In the genomic region with DNA sequence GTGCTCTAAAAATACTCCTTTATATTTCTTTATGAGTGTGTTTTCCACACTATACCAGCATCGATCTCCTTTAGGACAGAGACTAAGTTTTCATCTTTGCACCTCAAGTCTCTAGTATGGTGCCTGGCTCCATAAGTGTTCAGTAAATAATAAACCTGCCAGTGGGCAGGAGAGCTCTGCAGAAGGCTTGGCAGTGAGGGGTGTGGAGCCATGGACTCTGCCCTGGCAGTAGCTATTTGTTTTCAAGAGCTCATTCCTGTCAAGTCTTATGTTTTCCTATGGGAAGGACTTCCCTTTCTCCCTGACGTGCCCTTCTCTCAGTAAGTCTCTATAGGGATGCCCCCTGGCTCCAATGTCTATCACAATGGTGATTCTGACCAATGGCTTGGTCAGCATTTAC, we compare ENCODE assay signal across 21 cellular contexts.
DNase-seq lines count a peak whose midpoint lies in the region; ATAC-seq, FAIRE-seq and TF ChIP-seq lines count a peak whose summit lies in the region.
"Had no signal": no experiment of that assay in that cellular context is flagged by ENCODE, and none has a peak within 500 bp of the region (broad histone marks: within the 10 kb centered on the region; RNA-seq: fewer than 3 reads in every experiment).

No MANE protein-coding gene starts in this region.

- H3K4me1 ChIP-seq in Peyer's patch (no peaks in the 10 kb centered on the region), small intestine (ENCODE audit: control insufficient read depth in 2 of 2, insufficient read depth in 1 of 2, low read depth in 1 of 2, low read length in 1 of 2) (peaks cover 0 to 2% of the 10 kb centered on the region in 2 donors)

- H3K36me3 ChIP-seq in Peyer's patch (no peaks in the 10 kb centered on the region), small intestine (ENCODE audit: control insufficient read depth in 2 of 2, insufficient read depth in 2 of 2, low read length in 2 of 2) (no peaks in the 10 kb centered on the region)
- H3K36me3 ChIP-seq: BE2C had no signal

- H3K4me1 Mint-ChIP-seq in activated T-helper 1 cell treated with anti-CD3 and anti-CD28 coated beads, Interleukin-12 subunit alpha, Interleukin-12 subunit beta, Interleukin-2, Interleukin-4 antibody, amounts not matched to agents 30 ng/mL and 10 ng/mL and 1 ng/mL, durations not matched to agents 14 hours and 24 hours and 36 hours (ENCODE audit: low read depth): no peaks in the 10 kb centered on the region
- H3K4me1 Mint-ChIP-seq in activated T-helper 2 cell treated with anti-CD3 and anti-CD28 coated beads, Interferon-gamma antibody, Interleukin-2, Interleukin-4, amounts not matched to agents 10 μg/mL and 5 μg/mL and 100 μg/mL, durations not matched to agents 14 hours and 24 hours and 36 hours (ENCODE audit: low read depth): no peaks in the 10 kb centered on the region
- H3K4me1 Mint-ChIP-seq: CD4-positive, CD25-positive, alpha-beta regulatory T cell; CD8-positive, alpha-beta memory T cell; H9 had no signal

- no peak overlapping the region for H3K4me3 ChIP-seq in Peyer's patch
- no peak overlapping the region for H3K4me3 ChIP-seq in small intestine (ENCODE audit: low read depth in 1 of 2, low read length in 2 of 2)
- H3K4me3 ChIP-seq: GM12878 had no signal

- no peaks in the 10 kb centered on the region for H3K9me3 Mint-ChIP-seq in activated T-helper 1 cell treated with anti-CD3 and anti-CD28 coated beads, Interleukin-12 subunit alpha, Interleukin-12 subunit beta, Interleukin-2, Interleukin-4 antibody, amounts not matched to agents 30 ng/mL and 10 ng/mL and 1 ng/mL, durations not matched to agents 14 hours and 24 hours and 36 hours
- H3K9me3 Mint-ChIP-seq in activated T-helper 2 cell treated with anti-CD3 and anti-CD28 coated beads, Interferon-gamma antibody, Interleukin-2, Interleukin-4, amounts not matched to agents 10 μg/mL and 5 μg/mL and 100 μg/mL, durations not matched to agents 14 hours and 24 hours and 36 hours: no peaks in the 10 kb centered on the region
- H3K9me3 Mint-ChIP-seq: CD8-positive, alpha-beta memory T cell had no signal

- intact Hi-C loops in activated T-helper 1 cell treated with anti-CD3 and anti-CD28 coated beads, Interleukin-12 subunit alpha, Interleukin-12 subunit beta, Interleukin-2, Interleukin-4 antibody, amounts not matched to agents 30 ng/mL and 10 ng/mL and 1 ng/mL, durations not matched to agents 14 hours and 24 hours and 36 hours (cut with micrococcal nuclease): loop anchor here (10.0 kb wide), 2 partner anchors 953 to 1223 kb away; no protein-coding TSS in a partner anchor
- intact Hi-C loops in activated T-helper 2 cell treated with anti-CD3 and anti-CD28 coated beads, Interferon-gamma antibody, Interleukin-2, Interleukin-4, amounts not matched to agents 10 μg/mL and 5 μg/mL and 100 μg/mL, durations not matched to agents 14 hours and 24 hours and 36 hours (cut with micrococcal nuclease): loop anchor here (5.0 kb wide), 1 partner anchor 540 kb away; no protein-coding TSS in a partner anchor

- DNase-seq in Peyer's patch (peak in 2 of 3 donors; percentile 63 to 65), left lobe of liver (ENCODE audit: low spot score) (no peak), small intestine (peak; percentile 78), NCI-H226 (no peak)
- no peak for DNase-seq in activated T-helper 1 cell treated with anti-CD3 and anti-CD28 coated beads, Interleukin-12 subunit alpha, Interleukin-12 subunit beta, Interleukin-2, Interleukin-4 antibody, amounts not matched to agents 30 ng/mL and 10 ng/mL and 1 ng/mL, durations not matched to agents 14 hours and 24 hours and 36 hours (ENCODE audit: low spot score)
- no peak for DNase-seq in activated T-helper 2 cell treated with anti-CD3 and anti-CD28 coated beads, Interferon-gamma antibody, Interleukin-2, Interleukin-4, amounts not matched to agents 10 μg/mL and 5 μg/mL and 100 μg/mL, durations not matched to agents 14 hours and 24 hours and 36 hours (ENCODE audit: low spot score)
- DNase-seq: ACHN; BE2C; C1 segment of cervical spinal cord; CD4-positive, CD25-positive, alpha-beta regulatory T cell; CD8-positive, alpha-beta memory T cell; COR-L47; DMS 273 treated with DMSO at 0.1 percent for 48 hours; DMS53; DND-41; EL; H9 had no signal

- no peaks in the 10 kb centered on the region for H3K36me3 Mint-ChIP-seq in activated T-helper 1 cell treated with anti-CD3 and anti-CD28 coated beads, Interleukin-12 subunit alpha, Interleukin-12 subunit beta, Interleukin-2, Interleukin-4 antibody, amounts not matched to agents 30 ng/mL and 10 ng/mL and 1 ng/mL, durations not matched to agents 14 hours and 24 hours and 36 hours (ENCODE audit: low read depth)
- no peaks in the 10 kb centered on the region for H3K36me3 Mint-ChIP-seq in activated T-helper 2 cell treated with anti-CD3 and anti-CD28 coated beads, Interferon-gamma antibody, Interleukin-2, Interleukin-4, amounts not matched to agents 10 μg/mL and 5 μg/mL and 100 μg/mL, durations not matched to agents 14 hours and 24 hours and 36 hours (ENCODE audit: low read depth)
- H3K36me3 Mint-ChIP-seq: CD4-positive, CD25-positive, alpha-beta regulatory T cell had no signal

- TF ChIP-seq POLR2A in Peyer's patch (IDR thresholded peaks at IDR 0.05): no peak

- peaks cover 20% of the 10 kb centered on the region for H3K27me3 Mint-ChIP-seq in activated T-helper 1 cell treated with anti-CD3 and anti-CD28 coated beads, Interleukin-12 subunit alpha, Interleukin-12 subunit beta, Interleukin-2, Interleukin-4 antibody, amounts not matched to agents 30 ng/mL and 10 ng/mL and 1 ng/mL, durations not matched to agents 14 hours and 24 hours and 36 hours (ENCODE audit: insufficient read depth)
- H3K27me3 Mint-ChIP-seq in activated T-helper 2 cell treated with anti-CD3 and anti-CD28 coated beads, Interferon-gamma antibody, Interleukin-2, Interleukin-4, amounts not matched to agents 10 μg/mL and 5 μg/mL and 100 μg/mL, durations not matched to agents 14 hours and 24 hours and 36 hours (ENCODE audit: low read depth): peaks cover 22% of the 10 kb centered on the region
- H3K27me3 Mint-ChIP-seq: CD8-positive, alpha-beta memory T cell had no signal

- WGBS in small intestine, 3 donors: 71 to 84% (median 75%) methylated on average over 2 of the region's 2 CpGs

- H3K27ac Mint-ChIP-seq in activated T-helper 1 cell treated with anti-CD3 and anti-CD28 coated beads, Interleukin-12 subunit alpha, Interleukin-12 subunit beta, Interleukin-2, Interleukin-4 antibody, amounts not matched to agents 30 ng/mL and 10 ng/mL and 1 ng/mL, durations not matched to agents 14 hours and 24 hours and 36 hours: peak overlapping the region; percentile 35
- H3K27ac Mint-ChIP-seq in activated T-helper 2 cell treated with anti-CD3 and anti-CD28 coated beads, Interferon-gamma antibody, Interleukin-2, Interleukin-4, amounts not matched to agents 10 μg/mL and 5 μg/mL and 100 μg/mL, durations not matched to agents 14 hours and 24 hours and 36 hours: no peak overlapping the region
- H3K27ac Mint-ChIP-seq: CD4-positive, CD25-positive, alpha-beta regulatory T cell; H9 had no signal

- TF ChIP-seq CTCF in Peyer's patch (IDR thresholded peaks at IDR 0.05): no peak

- H3K27ac ChIP-seq in Peyer's patch (no peak overlapping the region), small intestine (ENCODE audit: low read depth in 1 of 2, low read length in 1 of 2) (no peak overlapping the region)

- H3K9me3 ChIP-seq in Peyer's patch: no peaks in the 10 kb centered on the region
- H3K9me3 ChIP-seq in small intestine (ENCODE audit: control insufficient read depth, low read depth): no peaks in the 10 kb centered on the region
- H3K9me3 ChIP-seq: BE2C had no signal

- ATAC-seq in left lobe of liver (peak; percentile 91), HG03469 (IDR thresholded peaks at IDR 0.05; ENCODE audit: unreplicated experiment) (no peak)
- ATAC-seq: GM12878 had no signal

- FAIRE-seq in small intestine (lab: Jason Lieb, UNC): no peak
- FAIRE-seq: A204.1, GM12878, H1 had no signal

- no peak overlapping the region for H3K4me3 Mint-ChIP-seq in activated T-helper 1 cell treated with anti-CD3 and anti-CD28 coated beads, Interleukin-12 subunit alpha, Interleukin-12 subunit beta, Interleukin-2, Interleukin-4 antibody, amounts not matched to agents 30 ng/mL and 10 ng/mL and 1 ng/mL, durations not matched to agents 14 hours and 24 hours and 36 hours
- H3K4me3 Mint-ChIP-seq in activated T-helper 2 cell treated with anti-CD3 and anti-CD28 coated beads, Interferon-gamma antibody, Interleukin-2, Interleukin-4, amounts not matched to agents 10 μg/mL and 5 μg/mL and 100 μg/mL, durations not matched to agents 14 hours and 24 hours and 36 hours (ENCODE audit: low read depth): no peak overlapping the region
- H3K4me3 Mint-ChIP-seq: H9 had no signal

- H3K27me3 ChIP-seq in Peyer's patch: no peaks in the 10 kb centered on the region
- H3K27me3 ChIP-seq in small intestine (ENCODE audit: control insufficient read depth in 2 of 2, insufficient read depth in 2 of 2, low read length in 2 of 2): no peaks in the 10 kb centered on the region
- H3K27me3 ChIP-seq: BE2C had no signal

Comparison
In these comparisons a context has a peak if more than half of its experiments do, and no peak if none do; other contexts are left out.
1. DNase-seq: peak in Peyer's patch (2 of 3) and small intestine (single experiment); none in activated T-helper 1 cell treated with anti-CD3 and anti-CD28 coated beads, Interleukin-12 subunit alpha, Interleukin-12 subunit beta, Interleukin-2, Interleukin-4 antibody, amounts not matched to agents 30 ng/mL and 10 ng/mL and 1 ng/mL, durations not matched to agents 14 hours and 24 hours and 36 hours (single experiment), left lobe of liver (single experiment), NCI-H226 (single experiment) and activated T-helper 2 cell treated with anti-CD3 and anti-CD28 coated beads, Interferon-gamma antibody, Interleukin-2, Interleukin-4, amounts not matched to agents 10 μg/mL and 5 μg/mL and 100 μg/mL, durations not matched to agents 14 hours and 24 hours and 36 hours (single experiment).